In the genomic region with DNA sequence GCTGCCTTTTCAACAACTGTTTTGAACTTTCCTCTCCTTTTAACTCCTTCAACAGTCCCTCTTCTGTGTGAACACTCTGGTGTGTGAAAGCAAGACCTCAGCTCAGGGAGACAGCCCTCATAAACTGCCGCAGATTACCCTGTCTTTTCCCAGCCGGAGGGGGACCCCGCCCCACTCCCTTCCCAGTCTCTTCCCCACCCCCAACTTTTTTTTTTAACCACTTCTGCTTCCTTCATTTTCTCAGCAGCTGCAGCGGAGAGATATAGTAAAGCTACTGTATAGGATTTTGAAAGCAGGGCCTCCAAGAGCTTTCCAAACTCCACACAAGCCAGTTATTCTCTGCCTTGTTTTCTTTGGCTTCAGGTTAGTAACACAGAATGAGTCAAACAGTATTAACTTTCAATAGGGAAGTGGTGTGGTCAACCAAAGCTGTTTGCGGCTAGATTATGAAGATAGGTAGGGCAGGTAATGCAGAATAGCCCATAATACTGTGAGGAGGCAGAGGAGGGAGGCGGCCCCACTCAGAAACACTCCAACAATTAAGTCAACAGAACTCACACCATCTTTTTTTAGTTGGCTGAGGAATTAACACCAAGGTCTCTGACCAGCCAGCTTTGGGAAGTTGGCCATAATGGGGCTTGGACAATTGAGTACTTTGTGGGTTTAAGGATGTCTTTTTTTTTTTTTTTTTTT, we compare ENCODE assay signal across 8 cellular contexts.
A peak's percentile ranks its signal among the peaks of the same experiment; 100 is the strongest.
DNase-seq lines count a peak whose midpoint lies in the region; ATAC-seq and FAIRE-seq lines count a peak whose summit lies in the region.

No MANE protein-coding gene starts in this region.

- H3K4me3 Mint-ChIP-seq in dendritic cell treated with granulocyte-macrophage colony-stimulating factor and Interleukin-4, amounts not matched to agents 40 ng/mL and 50 ng/mL, for 4 days = peak overlapping the region; percentile 56

- H3K27ac ChIP-seq in neuronal stem cell (replicated peaks; ENCODE audit: low read length) = no peak overlapping the region

- no peak overlapping the region for H2BK5ac ChIP-seq in neuronal stem cell (ENCODE audit: low read length)

- no peaks in the 10 kb centered on the region for H3K79me1 ChIP-seq in neuronal stem cell (ENCODE audit: low read depth, low read length)

- H3K4ac ChIP-seq in neuronal stem cell (ENCODE audit: low read length) = no peak overlapping the region

- DNase-seq in CD1c-positive myeloid dendritic cell (ENCODE audit: extremely low spot score) (peak; percentile 57), GM19239 (ENCODE audit: insufficient read length, low spot score) (peak; percentile 50), SIG-M5 (lab: John Stamatoyannopoulos, UW) (peak; percentile 9), neuronal stem cell (ENCODE audit: low spot score) (no peak), anterior cingulate cortex (lab: John Stamatoyannopoulos, UW) (no peak), SK-N-DZ (ENCODE audit: low spot score) (no peak)

- H3K36me3 ChIP-seq in neuronal stem cell (replicated peaks in 1 of 2; ENCODE audit: control insufficient read depth in 2 of 2, insufficient read depth in 2 of 2, low read length in 2 of 2) = no peaks in the 10 kb centered on the region

- peaks cover 71% of the 10 kb centered on the region for H3K4me1 Mint-ChIP-seq in dendritic cell treated with granulocyte-macrophage colony-stimulating factor and Interleukin-4, amounts not matched to agents 40 ng/mL and 50 ng/mL, for 4 days (ENCODE audit: low read depth)

- no CpG with 5 or more reads among the region's 6 CpGs for WGBS in neuronal stem cell (ENCODE audit: extremely low coverage in 2 of 2, insufficient read length in 2 of 2, insufficient replicate concordance in 1 of 2), 2 donors

- no peak overlapping the region for H3K4me2 ChIP-seq in neuronal stem cell (ENCODE audit: insufficient read depth, low read length, poor library complexity, severe bottlenecking)

- H3K36me3 Mint-ChIP-seq in dendritic cell treated with granulocyte-macrophage colony-stimulating factor and Interleukin-4, amounts not matched to agents 40 ng/mL and 50 ng/mL, for 4 days (ENCODE audit: low read depth) = peaks cover 91% of the 10 kb centered on the region

- no peak overlapping the region for H4K8ac ChIP-seq in neuronal stem cell (ENCODE audit: low read depth, low read length)

- peak; percentile 97 for ATAC-seq in HG03175 (IDR thresholded peaks at IDR 0.05; ENCODE audit: unreplicated experiment)

- H3K27ac Mint-ChIP-seq in dendritic cell treated with granulocyte-macrophage colony-stimulating factor and Interleukin-4, amounts not matched to agents 40 ng/mL and 50 ng/mL, for 4 days = peak overlapping the region; percentile 86

- intact Hi-C loops in dendritic cell treated with granulocyte-macrophage colony-stimulating factor and Interleukin-4, amounts not matched to agents 40 ng/mL and 50 ng/mL, for 4 days (cut with micrococcal nuclease) = no loop called here

- H3K18ac ChIP-seq in neuronal stem cell (ENCODE audit: low read length) = no peak overlapping the region

- no peaks in the 10 kb centered on the region for H3K27me3 Mint-ChIP-seq in dendritic cell treated with granulocyte-macrophage colony-stimulating factor and Interleukin-4, amounts not matched to agents 40 ng/mL and 50 ng/mL, for 4 days

- no peak overlapping the region for H3K23ac ChIP-seq in neuronal stem cell (ENCODE audit: low read depth, low read length, poor library complexity)

- H2AK5ac ChIP-seq in neuronal stem cell (ENCODE audit: low read depth, low read length) = no peak overlapping the region

- no peak overlapping the region for H2AFZ ChIP-seq in neuronal stem cell (ENCODE audit: low read length)

- H3K9me3 Mint-ChIP-seq in dendritic cell treated with granulocyte-macrophage colony-stimulating factor and Interleukin-4, amounts not matched to agents 40 ng/mL and 50 ng/mL, for 4 days = no peaks in the 10 kb centered on the region

- no peak overlapping the region for H2BK12ac ChIP-seq in neuronal stem cell (ENCODE audit: low read length)

- H2BK120ac ChIP-seq in neuronal stem cell (ENCODE audit: low read depth, low read length) = peak overlapping the region; percentile 12

- H3K27me3 ChIP-seq in neuronal stem cell (ENCODE audit: control insufficient read depth in 3 of 3, insufficient read depth in 3 of 3, low read depth in 1 of 3, low read length in 3 of 3) = no peaks in the 10 kb centered on the region

- H3K4me3 ChIP-seq in neuronal stem cell (ENCODE audit: low read length in 2 of 2) = no peak overlapping the region

- H3K4me1 ChIP-seq in neuronal stem cell (ENCODE audit: control insufficient read depth in 2 of 2, insufficient read depth in 1 of 2, low read depth in 1 of 2, low read length in 2 of 2) = peaks cover 0 to 18% of the 10 kb centered on the region in 2 donors

- peak; percentile 55 for FAIRE-seq in GM19239 (lab: Jason Lieb, UNC)

- H2BK15ac ChIP-seq in neuronal stem cell (ENCODE audit: low read length) = no peak overlapping the region

- H3K9me3 ChIP-seq in neuronal stem cell (replicated peaks in 1 of 2; ENCODE audit: control insufficient read depth in 2 of 2, insufficient read depth in 1 of 2, low read depth in 1 of 2, low read length in 2 of 2) = no peaks in the 10 kb centered on the region

- no peak overlapping the region for H3K14ac ChIP-seq in neuronal stem cell (ENCODE audit: low read length)

- no peak overlapping the region for H3K9ac ChIP-seq in neuronal stem cell (ENCODE audit: low read depth, low read length, poor library complexity)

- H4K91ac ChIP-seq in neuronal stem cell (ENCODE audit: low read depth, low read length, poor library complexity) = no peak overlapping the region

Comparison
In these comparisons a context has a peak if more than half of its experiments do, and no peak if none do; other contexts are left out.
1. DNase-seq: peak in CD1c-positive myeloid dendritic cell (single experiment), GM19239 (single experiment) and SIG-M5 (single experiment); none in neuronal stem cell (single experiment), anterior cingulate cortex (0 of 58) and SK-N-DZ (single experiment).